Comparison of ENCODE assay signal across 16 cellular contexts in genomic region chr22:26718488-26718887, GRCh38.
"Had no signal": no experiment of that assay in that cellular context is flagged by ENCODE, and none has a peak within 500 bp of the region (broad histone marks: within the 10 kb centered on the region; RNA-seq: fewer than 3 reads in every experiment).

No MANE protein-coding gene starts in this region.

- H3K9ac ChIP-seq: parathyroid adenoma had no signal

- H3K9me3 Mint-ChIP-seq: activated naive CD4-positive, alpha-beta T cell treated with anti-CD3 and anti-CD28 coated beads, Interleukin-2, amount 50 U/mL, for 24 hours; effector memory CD8-positive, alpha-beta T cell; memory B cell; naive thymus-derived CD8-positive, alpha-beta T cell had no signal

- H3K36me3 ChIP-seq: cardiac muscle cell, uterus had no signal

- DNase-seq: activated CD4-positive, alpha-beta T cell treated with anti-CD3 and anti-CD28 coated beads, Interleukin-2, amount 50 U/mL, for 4 hours; activated gamma-delta T cell; effector memory CD8-positive, alpha-beta T cell; esophagus squamous epithelium; naive thymus-derived CD8-positive, alpha-beta T cell; stimulated activated naive CD4-positive, alpha-beta T cell; substantia nigra; T-helper 17 cell; transverse colon; uterus had no signal

- H3K27me3 Mint-ChIP-seq: activated naive CD4-positive, alpha-beta T cell treated with anti-CD3 and anti-CD28 coated beads, Interleukin-2, amount 50 U/mL, for 24 hours; effector memory CD8-positive, alpha-beta T cell; memory B cell; naive thymus-derived CD8-positive, alpha-beta T cell; T-helper 17 cell had no signal

- H3K4me1 ChIP-seq: esophagus squamous epithelium, parathyroid adenoma, transverse colon, uterus had no signal

- H3K4me3 Mint-ChIP-seq: activated naive CD4-positive, alpha-beta T cell treated with anti-CD3 and anti-CD28 coated beads, Interleukin-2, amount 50 U/mL, for 24 hours; effector memory CD8-positive, alpha-beta T cell; memory B cell; naive thymus-derived CD8-positive, alpha-beta T cell; T-helper 17 cell had no signal

- H3K27me3 ChIP-seq: cardiac muscle cell, esophagus squamous epithelium, transverse colon, uterus had no signal

- H3K9me3 ChIP-seq: esophagus squamous epithelium, transverse colon, uterus had no signal

- H3K79me2 ChIP-seq: parathyroid adenoma had no signal

- H2AFZ ChIP-seq: parathyroid adenoma had no signal

- H3K4me3 ChIP-seq: cardiac muscle cell, esophagus squamous epithelium, transverse colon, uterus had no signal

- H3K27ac Mint-ChIP-seq: activated naive CD4-positive, alpha-beta T cell treated with anti-CD3 and anti-CD28 coated beads, Interleukin-2, amount 50 U/mL, for 24 hours; effector memory CD8-positive, alpha-beta T cell; memory B cell; naive thymus-derived CD8-positive, alpha-beta T cell; T-helper 17 cell had no signal

- H3K27ac ChIP-seq: cardiac muscle cell, esophagus squamous epithelium, parathyroid adenoma, transverse colon, uterus had no signal

- ATAC-seq: activated CD4-positive, CD25-positive, alpha-beta regulatory T cell treated with anti-CD3 and anti-CD28 coated beads, Interleukin-2, amount 50 U/mL, for 24 hours; effector memory CD8-positive, alpha-beta T cell; naive thymus-derived CD8-positive, alpha-beta T cell; sciatic nerve; T-helper 17 cell had no signal
